In genomic region chr10:90779573-90779972, GRCh38 we compare ENCODE assay signal across 12 cellular contexts.
DNase-seq lines count a peak whose midpoint lies in the region; ATAC-seq, FAIRE-seq and TF ChIP-seq lines count a peak whose summit lies in the region.
"Had no signal": no experiment of that assay in that cellular context is flagged by ENCODE, and none has a peak within 500 bp of the region (broad histone marks: within the 10 kb centered on the region; RNA-seq: fewer than 3 reads in every experiment).

No MANE protein-coding gene starts in this region.

- CTCF ChIA-PET in Panc1 (lab: Charles Lee), result no interaction called here

- no peak overlapping the region for H2AFZ ChIP-seq in H9 (ENCODE audit: low read length)

- FAIRE-seq in pancreas (lab: Jason Lieb, UNC), result no peak
- FAIRE-seq in GM12892 (lab: Jason Lieb, UNC), result no peak
- FAIRE-seq: colon had no signal

- H3K27me3 ChIP-seq in H9 (ENCODE audit: insufficient read depth, low read length) (no peaks in the 10 kb centered on the region), Panc1 (ENCODE audit: control insufficient read depth, insufficient read depth, low read length) (peaks cover 5% of the 10 kb centered on the region), pancreas (no peaks in the 10 kb centered on the region)
- H3K27me3 ChIP-seq: sigmoid colon had no signal

- no peak overlapping the region for H3K4me2 ChIP-seq in H9 (ENCODE audit: insufficient read depth, insufficient read length, low read length)

- no peak overlapping the region for H2AK5ac ChIP-seq in H9 (ENCODE audit: insufficient read length, low read length)

- H3T11ph ChIP-seq in H9 (ENCODE audit: low read length), result no peak overlapping the region

- no peak overlapping the region for H3K4me3 Mint-ChIP-seq in H9
- H3K4me3 Mint-ChIP-seq: CD8-positive, alpha-beta T cell had no signal

- H2BK5ac ChIP-seq in H9 (ENCODE audit: insufficient read length, low read length), result no peak overlapping the region

- H2BK15ac ChIP-seq in H9 (ENCODE audit: low read depth, low read length), result no peak overlapping the region

- H4K5ac ChIP-seq in H9 (ENCODE audit: insufficient read length, low read depth, low read length), result no peak overlapping the region

- no peak overlapping the region for H4K8ac ChIP-seq in H9 (replicated peaks; ENCODE audit: insufficient read length, low read depth, low read length)

- no peak overlapping the region for H3K56ac ChIP-seq in H9 (ENCODE audit: insufficient read length, low read depth, low read length)

- H3K4me1 Mint-ChIP-seq in H9, result peaks cover 7 to 44% of the 10 kb centered on the region in 2 experiments

- no CpG with 5 or more reads among the region's 2 CpGs for WGBS in H9 (ENCODE audit: extremely low coverage, insufficient read length, low lambda C conversion rate)
- 40 to 42% methylated on average over 2 of the region's 2 CpGs for WGBS in pancreas, 2 donors

- no peaks in the 10 kb centered on the region for H3K36me3 Mint-ChIP-seq in H9 (ENCODE audit: insufficient read depth in 1 of 3, low read depth in 3 of 3)
- H3K36me3 Mint-ChIP-seq: CD8-positive, alpha-beta T cell had no signal

- ATAC-seq in Panc1 (no peak), pancreas (no peak)
- ATAC-seq: CD8-positive, alpha-beta T cell had no signal

- no peak overlapping the region for H3K18ac ChIP-seq in H9 (ENCODE audit: insufficient read length, low read depth, low read length)

- in situ Hi-C loops in ACHN (cut with HindIII; ENCODE audit: low pct_ligation_motif_present, low pct_unique_long_range_greater_than_20kb, low sequenced_read_pairs) (no loop called here), Panc1 (cut with HindIII; ENCODE audit: low pct_unique_long_range_greater_than_20kb, low sequenced_read_pairs) (no loop called here)

- H4K20me1 ChIP-seq in H9 (ENCODE audit: control insufficient read depth, insufficient read depth, insufficient read length), result no peaks in the 10 kb centered on the region

- no peak overlapping the region for H4K91ac ChIP-seq in H9 (ENCODE audit: insufficient read length, low read depth, low read length)

- H3K23ac ChIP-seq in H9 (ENCODE audit: insufficient read length, low read depth, low read length), result no peak overlapping the region

- no peaks in the 10 kb centered on the region; the same call in 1 of the 2 replicates for H3K27me3 Mint-ChIP-seq in H9 (ENCODE audit: low read depth)

- H3K9ac ChIP-seq in H9 (ENCODE audit: extremely low read depth, insufficient read length, low read length), result no peak overlapping the region

- no peaks in the 10 kb centered on the region for H3K9me3 ChIP-seq in H9 (ENCODE audit: control insufficient read depth, low read depth, low read length)
- no peaks in the 10 kb centered on the region for H3K9me3 ChIP-seq in Panc1 (ENCODE audit: control insufficient read depth, insufficient read depth, low read depth, low read length)
- no peaks in the 10 kb centered on the region for H3K9me3 ChIP-seq in pancreas
- H3K9me3 ChIP-seq: sigmoid colon had no signal

- H3K14ac ChIP-seq in H9 (ENCODE audit: insufficient read depth, low read length), result no peak overlapping the region

- H3K36me3 ChIP-seq in Panc1 (ENCODE audit: control insufficient read depth, insufficient read depth, low read length) (no peaks in the 10 kb centered on the region), pancreas (no peaks in the 10 kb centered on the region)
- H3K36me3 ChIP-seq: sigmoid colon had no signal

- no peaks in the 10 kb centered on the region for H3K79me2 ChIP-seq in H9 (ENCODE audit: insufficient read depth, low read length)

- no peaks in the 10 kb centered on the region for H3K23me2 ChIP-seq in H9 (ENCODE audit: insufficient read length, low read depth, low read length, poor library complexity, severe bottlenecking)

- peak; percentile 67 for TF ChIP-seq CTCF in H9 (conservative IDR thresholded peaks at IDR 0.05)
- TF ChIP-seq CTCF in Panc1 (IDR thresholded peaks at IDR 0.05), result peak; percentile 31
- peak; percentile 11 for TF ChIP-seq CTCF in foreskin fibroblast (IDR thresholded peaks at IDR 0.05; ENCODE audit: low read depth, low read length)
- no peak for TF ChIP-seq CTCF in pancreas (IDR thresholded peaks at IDR 0.05)

- no peaks in the 10 kb centered on the region for H3K9me3 Mint-ChIP-seq in H9
- H3K9me3 Mint-ChIP-seq: CD8-positive, alpha-beta T cell had no signal

- peak overlapping the region in 1 of 3 experiments; percentile 22; a peak in 1 of 7 replicates for H3K27ac Mint-ChIP-seq in H9
- H3K27ac Mint-ChIP-seq: CD8-positive, alpha-beta T cell had no signal

- H3K4me3 ChIP-seq in Panc1 (ENCODE audit: low read depth in 2 of 2, low read length in 2 of 2) (no peak overlapping the region), foreskin fibroblast (ENCODE audit: low read depth in 1 of 2, low read length in 2 of 2) (no peak overlapping the region), pancreas (no peak overlapping the region)
- H3K4me3 ChIP-seq: sigmoid colon had no signal

- no peak overlapping the region for H2BK120ac ChIP-seq in H9 (ENCODE audit: low read depth, low read length, poor library complexity, severe bottlenecking)

- H3K79me1 ChIP-seq in H9 (ENCODE audit: insufficient read depth, low read depth, low read length, poor library complexity, severe bottlenecking), result peaks cover 3% of the 10 kb centered on the region

- POLR2A ChIA-PET in Panc1 (lab: Charles Lee), result no interaction called here

- BruUV-seq in Panc1 (replicated peaks; lab: Mats Ljungman, UMichigan), result no TSS peak

- no peaks in the 10 kb centered on the region for H3K4me1 ChIP-seq in H9 (ENCODE audit: insufficient read depth, low read length)
- no peaks in the 10 kb centered on the region for H3K4me1 ChIP-seq in Panc1 (ENCODE audit: control insufficient read depth, insufficient read depth, low read length)
- no peaks in the 10 kb centered on the region for H3K4me1 ChIP-seq in pancreas
- H3K4me1 ChIP-seq: sigmoid colon had no signal

- H2BK20ac ChIP-seq in H9 (ENCODE audit: low read depth, low read length, poor library complexity, severe bottlenecking), result no peak overlapping the region

- peak; percentile 17 for DNase-seq in ACHN
- DNase-seq in H9, result no peak
- no peak for DNase-seq in Panc1 (ENCODE audit: low read depth, low spot score)
- DNase-seq in foreskin fibroblast, result peak; percentile 25 to 41
- DNase-seq in pancreas, result no peak
- no peak for DNase-seq in amniotic stem cell (lab: John Stamatoyannopoulos, UW)
- no peak for DNase-seq in GM19238 (ENCODE audit: insufficient read length, low spot score)
- DNase-seq in GM12892 (ENCODE audit: insufficient read length), result no peak
- DNase-seq: CD8-positive, alpha-beta T cell; NCI-H1048; sigmoid colon had no signal

- no peak overlapping the region for H2BK12ac ChIP-seq in H9 (ENCODE audit: insufficient read length, low read depth, low read length)

- no peak overlapping the region for H3K27ac ChIP-seq in H9 (ENCODE audit: insufficient read length, low read depth, low read length)
- no peak overlapping the region for H3K27ac ChIP-seq in Panc1 (ENCODE audit: low read length)
- no peak overlapping the region for H3K27ac ChIP-seq in pancreas
- H3K27ac ChIP-seq: sigmoid colon had no signal

- H3K4ac ChIP-seq in H9 (ENCODE audit: low read depth, low read length), result no peak overlapping the region

- TF ChIP-seq POLR2A in GM12892 (IDR thresholded peaks at IDR 0.05; ENCODE audit: low read depth, low read length), result no peak

- intact Hi-C loops in Panc1 (cut with micrococcal nuclease; ENCODE audit: unreplicated experiment) (no loop called here), pancreas (cut with DNase I) (no loop called here)

Comparison
In these comparisons a context has a peak if more than half of its experiments do, and no peak if none do; other contexts are left out.
1. DNase-seq: peak in ACHN (single experiment) and foreskin fibroblast (2 of 2); none in H9 (single experiment), Panc1 (single experiment), pancreas (0 of 6), amniotic stem cell (single experiment), GM19238 (single experiment) and GM12892 (single experiment).
2. CTCF ChIP-seq: peak in H9 (single experiment), Panc1 (single experiment) and foreskin fibroblast (single experiment); none in pancreas (0 of 4).